ENCODE assay signal across 14 cellular contexts in the genomic region with DNA sequence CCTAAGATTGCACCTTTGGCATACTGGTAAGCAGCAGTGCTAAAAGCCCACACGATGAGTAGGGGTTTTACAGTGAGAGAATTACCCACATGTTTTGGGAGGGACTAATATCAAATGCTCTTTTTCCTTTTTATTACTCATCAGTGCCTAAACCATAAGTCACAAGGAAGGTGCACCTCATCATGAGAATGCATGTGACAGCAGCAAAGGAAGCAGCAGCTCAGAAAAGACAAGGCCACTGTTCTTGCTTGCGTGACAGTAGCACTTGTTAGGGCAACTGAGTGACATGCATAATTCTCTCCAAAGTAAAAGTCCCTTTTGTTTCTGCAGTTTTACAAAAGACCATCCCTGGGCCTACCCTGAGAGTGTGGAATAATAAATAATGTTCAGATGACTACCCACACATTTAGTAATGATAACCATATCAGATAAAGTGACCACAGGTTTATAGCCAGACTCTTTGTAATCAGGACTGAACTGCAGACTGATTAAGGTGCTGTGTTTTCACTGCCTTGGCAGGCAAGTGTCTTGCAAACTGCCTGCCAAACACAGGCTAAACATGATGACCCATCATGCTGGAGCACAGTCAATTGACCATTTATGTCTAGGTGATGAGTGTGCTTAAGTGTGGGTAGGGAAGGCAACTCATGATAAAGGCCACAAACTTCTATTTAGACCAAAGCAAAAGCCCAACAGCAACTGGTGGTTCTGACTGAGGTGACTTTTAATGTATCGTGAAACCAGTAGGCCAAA.
"Had no signal": no experiment of that assay in that cellular context is flagged by ENCODE, and none has a peak within 500 bp of the region (broad histone marks: within the 10 kb centered on the region; RNA-seq: fewer than 3 reads in every experiment).

No MANE protein-coding gene starts in this region.

- ATAC-seq: activated CD4-positive, CD25-positive, alpha-beta regulatory T cell treated with anti-CD3 and anti-CD28 coated beads, Interleukin-2, amount 50 U/mL, for 24 hours; gastrocnemius medialis; pancreas had no signal

- DNase-seq: activated naive CD4-positive, alpha-beta T cell; activated naive CD8-positive, alpha-beta T cell treated with anti-CD3 and anti-CD28 coated beads, Interleukin-2, amount 10 ng/mL, durations not matched to agents 7 days and 5 days; activated T-cell treated with anti-CD3 and anti-CD28 coated beads for 4 hours; cortex of kidney; effector CD8-positive, alpha-beta T cell; gastrocnemius medialis; naive B cell; pancreas; stimulated activated CD4-positive, alpha-beta T cell treated with anti-CD3 and anti-CD28 coated beads, Interleukin-12 subunit alpha, Interleukin-12 subunit beta, amount 100 ng/mL, for 4 hours; stimulated activated CD4-positive, alpha-beta T cell treated with anti-CD3 and anti-CD28 coated beads, Interleukin-2, amount 100 ng/mL, for 24 hours; stomach; T1000; testis had no signal
